ENCODE assay signal across 2 cellular contexts in the genomic region with DNA sequence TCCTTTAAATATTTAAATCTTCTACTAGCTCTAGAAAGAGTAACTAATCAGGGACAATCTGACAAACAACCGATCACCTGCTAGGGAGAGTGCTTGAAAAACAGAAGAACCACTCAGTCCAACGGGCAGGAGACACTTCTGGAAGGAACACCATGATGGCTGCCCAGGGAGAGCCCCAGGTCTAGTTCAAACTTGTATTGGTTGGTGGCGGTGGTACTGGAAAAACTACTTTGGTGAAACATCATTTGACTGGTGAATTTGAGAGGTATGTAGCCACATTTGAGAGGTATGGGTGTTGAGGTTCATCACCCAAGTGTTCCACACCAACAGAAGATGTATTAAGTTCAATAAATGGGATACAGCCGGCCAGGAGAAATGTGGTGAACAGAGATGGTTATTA.
TF ChIP-seq lines count a peak whose summit lies in the region.

No MANE protein-coding gene starts in this region.

TF ChIP-seq in GM23338, 12 proteins besides CTCF, POLR2A, EP300 and RAD21:
- TF ChIP-seq POLR2AphosphoS5 (IDR thresholded peaks at IDR 0.05; ENCODE audit: low read depth) (no peak), ZNF114 (CRISPR knock-in tag; IDR thresholded peaks at IDR 0.05) (no peak), NANOG (IDR thresholded peaks at IDR 0.05; ENCODE audit: borderline replicate concordance) (no peak), CREB1 (CRISPR knock-in tag; IDR thresholded peaks at IDR 0.05; ENCODE audit: low read depth) (no peak)
- TF ChIP-seq, protein P1, sequence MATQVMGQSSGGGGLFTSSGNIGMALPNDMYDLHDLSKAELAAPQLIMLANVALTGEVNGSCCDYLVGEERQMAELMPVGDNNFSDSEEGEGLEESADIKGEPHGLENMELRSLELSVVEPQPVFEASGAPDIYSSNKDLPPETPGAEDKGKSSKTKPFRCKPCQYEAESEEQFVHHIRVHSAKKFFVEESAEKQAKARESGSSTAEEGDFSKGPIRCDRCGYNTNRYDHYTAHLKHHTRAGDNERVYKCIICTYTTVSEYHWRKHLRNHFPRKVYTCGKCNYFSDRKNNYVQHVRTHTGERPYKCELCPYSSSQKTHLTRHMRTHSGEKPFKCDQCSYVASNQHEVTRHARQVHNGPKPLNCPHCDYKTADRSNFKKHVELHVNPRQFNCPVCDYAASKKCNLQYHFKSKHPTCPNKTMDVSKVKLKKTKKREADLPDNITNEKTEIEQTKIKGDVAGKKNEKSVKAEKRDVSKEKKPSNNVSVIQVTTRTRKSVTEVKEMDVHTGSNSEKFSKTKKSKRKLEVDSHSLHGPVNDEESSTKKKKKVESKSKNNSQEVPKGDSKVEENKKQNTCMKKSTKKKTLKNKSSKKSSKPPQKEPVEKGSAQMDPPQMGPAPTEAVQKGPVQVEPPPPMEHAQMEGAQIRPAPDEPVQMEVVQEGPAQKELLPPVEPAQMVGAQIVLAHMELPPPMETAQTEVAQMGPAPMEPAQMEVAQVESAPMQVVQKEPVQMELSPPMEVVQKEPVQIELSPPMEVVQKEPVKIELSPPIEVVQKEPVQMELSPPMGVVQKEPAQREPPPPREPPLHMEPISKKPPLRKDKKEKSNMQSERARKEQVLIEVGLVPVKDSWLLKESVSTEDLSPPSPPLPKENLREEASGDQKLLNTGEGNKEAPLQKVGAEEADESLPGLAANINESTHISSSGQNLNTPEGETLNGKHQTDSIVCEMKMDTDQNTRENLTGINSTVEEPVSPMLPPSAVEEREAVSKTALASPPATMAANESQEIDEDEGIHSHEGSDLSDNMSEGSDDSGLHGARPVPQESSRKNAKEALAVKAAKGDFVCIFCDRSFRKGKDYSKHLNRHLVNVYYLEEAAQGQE (IDR thresholded peaks at IDR 0.05; ENCODE audit: unreplicated experiment) = no peak
- TF ChIP-seq, protein P2, sequence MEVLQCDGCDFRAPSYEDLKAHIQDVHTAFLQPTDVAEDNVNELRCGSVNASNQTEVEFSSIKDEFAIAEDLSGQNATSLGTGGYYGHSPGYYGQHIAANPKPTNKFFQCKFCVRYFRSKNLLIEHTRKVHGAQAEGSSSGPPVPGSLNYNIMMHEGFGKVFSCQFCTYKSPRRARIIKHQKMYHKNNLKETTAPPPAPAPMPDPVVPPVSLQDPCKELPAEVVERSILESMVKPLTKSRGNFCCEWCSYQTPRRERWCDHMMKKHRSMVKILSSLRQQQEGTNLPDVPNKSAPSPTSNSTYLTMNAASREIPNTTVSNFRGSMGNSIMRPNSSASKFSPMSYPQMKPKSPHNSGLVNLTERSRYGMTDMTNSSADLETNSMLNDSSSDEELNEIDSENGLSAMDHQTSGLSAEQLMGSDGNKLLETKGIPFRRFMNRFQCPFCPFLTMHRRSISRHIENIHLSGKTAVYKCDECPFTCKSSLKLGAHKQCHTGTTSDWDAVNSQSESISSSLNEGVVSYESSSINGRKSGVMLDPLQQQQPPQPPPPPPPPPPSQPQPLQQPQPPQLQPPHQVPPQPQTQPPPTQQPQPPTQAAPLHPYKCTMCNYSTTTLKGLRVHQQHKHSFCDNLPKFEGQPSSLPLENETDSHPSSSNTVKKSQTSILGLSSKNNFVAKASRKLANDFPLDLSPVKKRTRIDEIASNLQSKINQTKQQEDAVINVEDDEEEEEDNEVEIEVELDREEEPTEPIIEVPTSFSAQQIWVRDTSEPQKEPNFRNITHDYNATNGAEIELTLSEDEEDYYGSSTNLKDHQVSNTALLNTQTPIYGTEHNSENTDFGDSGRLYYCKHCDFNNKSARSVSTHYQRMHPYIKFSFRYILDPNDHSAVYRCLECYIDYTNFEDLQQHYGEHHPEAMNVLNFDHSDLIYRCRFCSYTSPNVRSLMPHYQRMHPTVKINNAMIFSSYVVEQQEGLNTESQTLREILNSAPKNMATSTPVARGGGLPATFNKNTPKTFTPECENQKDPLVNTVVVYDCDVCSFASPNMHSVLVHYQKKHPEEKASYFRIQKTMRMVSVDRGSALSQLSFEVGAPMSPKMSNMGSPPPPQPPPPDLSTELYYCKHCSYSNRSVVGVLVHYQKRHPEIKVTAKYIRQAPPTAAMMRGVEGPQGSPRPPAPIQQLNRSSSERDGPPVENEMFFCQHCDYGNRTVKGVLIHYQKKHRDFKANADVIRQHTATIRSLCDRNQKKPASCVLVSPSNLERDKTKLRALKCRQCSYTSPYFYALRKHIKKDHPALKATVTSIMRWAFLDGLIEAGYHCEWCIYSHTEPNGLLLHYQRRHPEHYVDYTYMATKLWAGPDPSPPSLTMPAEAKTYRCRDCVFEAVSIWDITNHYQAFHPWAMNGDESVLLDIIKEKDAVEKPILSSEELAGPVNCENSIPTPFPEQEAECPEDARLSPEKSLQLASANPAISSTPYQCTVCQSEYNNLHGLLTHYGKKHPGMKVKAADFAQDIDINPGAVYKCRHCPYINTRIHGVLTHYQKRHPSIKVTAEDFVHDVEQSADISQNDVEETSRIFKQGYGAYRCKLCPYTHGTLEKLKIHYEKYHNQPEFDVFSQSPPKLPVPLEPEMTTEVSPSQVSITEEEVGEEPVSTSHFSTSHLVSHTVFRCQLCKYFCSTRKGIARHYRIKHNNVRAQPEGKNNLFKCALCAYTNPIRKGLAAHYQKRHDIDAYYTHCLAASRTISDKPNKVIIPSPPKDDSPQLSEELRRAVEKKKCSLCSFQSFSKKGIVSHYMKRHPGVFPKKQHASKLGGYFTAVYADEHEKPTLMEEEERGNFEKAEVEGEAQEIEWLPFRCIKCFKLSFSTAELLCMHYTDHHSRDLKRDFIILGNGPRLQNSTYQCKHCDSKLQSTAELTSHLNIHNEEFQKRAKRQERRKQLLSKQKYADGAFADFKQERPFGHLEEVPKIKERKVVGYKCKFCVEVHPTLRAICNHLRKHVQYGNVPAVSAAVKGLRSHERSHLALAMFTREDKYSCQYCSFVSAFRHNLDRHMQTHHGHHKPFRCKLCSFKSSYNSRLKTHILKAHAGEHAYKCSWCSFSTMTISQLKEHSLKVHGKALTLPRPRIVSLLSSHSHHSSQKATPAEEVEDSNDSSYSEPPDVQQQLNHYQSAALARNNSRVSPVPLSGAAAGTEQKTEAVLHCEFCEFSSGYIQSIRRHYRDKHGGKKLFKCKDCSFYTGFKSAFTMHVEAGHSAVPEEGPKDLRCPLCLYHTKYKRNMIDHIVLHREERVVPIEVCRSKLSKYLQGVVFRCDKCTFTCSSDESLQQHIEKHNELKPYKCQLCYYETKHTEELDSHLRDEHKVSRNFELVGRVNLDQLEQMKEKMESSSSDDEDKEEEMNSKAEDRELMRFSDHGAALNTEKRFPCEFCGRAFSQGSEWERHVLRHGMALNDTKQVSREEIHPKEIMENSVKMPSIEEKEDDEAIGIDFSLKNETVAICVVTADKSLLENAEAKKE (CRISPR knock-in tag; IDR thresholded peaks at IDR 0.05) = no peak

TF ChIP-seq in K562, 482 proteins besides CTCF, POLR2A, EP300 and RAD21:
- TF ChIP-seq ASH1L (IDR thresholded peaks at IDR 0.05; ENCODE audit: borderline replicate concordance, low read depth, partially characterized antibody) = no peak
- TF ChIP-seq RBBP5 (IDR thresholded peaks at IDR 0.05; ENCODE audit: borderline replicate concordance, insufficient read depth, low read length, poor library complexity, severe bottlenecking) = no peak
- TF ChIP-seq, protein P3, sequence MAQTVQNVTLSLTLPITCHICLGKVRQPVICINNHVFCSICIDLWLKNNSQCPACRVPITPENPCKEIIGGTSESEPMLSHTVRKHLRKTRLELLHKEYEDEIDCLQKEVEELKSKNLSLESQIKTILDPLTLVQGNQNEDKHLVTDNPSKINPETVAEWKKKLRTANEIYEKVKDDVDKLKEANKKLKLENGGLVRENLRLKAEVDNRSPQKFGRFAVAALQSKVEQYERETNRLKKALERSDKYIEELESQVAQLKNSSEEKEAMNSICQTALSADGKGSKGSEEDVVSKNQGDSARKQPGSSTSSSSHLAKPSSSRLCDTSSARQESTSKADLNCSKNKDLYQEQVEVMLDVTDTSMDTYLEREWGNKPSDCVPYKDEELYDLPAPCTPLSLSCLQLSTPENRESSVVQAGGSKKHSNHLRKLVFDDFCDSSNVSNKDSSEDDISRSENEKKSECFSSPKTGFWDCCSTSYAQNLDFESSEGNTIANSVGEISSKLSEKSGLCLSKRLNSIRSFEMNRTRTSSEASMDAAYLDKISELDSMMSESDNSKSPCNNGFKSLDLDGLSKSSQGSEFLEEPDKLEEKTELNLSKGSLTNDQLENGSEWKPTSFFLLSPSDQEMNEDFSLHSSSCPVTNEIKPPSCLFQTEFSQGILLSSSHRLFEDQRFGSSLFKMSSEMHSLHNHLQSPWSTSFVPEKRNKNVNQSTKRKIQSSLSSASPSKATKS (CRISPR knock-in tag; IDR thresholded peaks at IDR 0.05) = no peak
- TF ChIP-seq ZSCAN29 (IDR thresholded peaks at IDR 0.05) = no peak
- no peak for TF ChIP-seq NFYB (IDR thresholded peaks at IDR 0.05; ENCODE audit: extremely low read depth, insufficient read length)
- TF ChIP-seq SETDB1 (IDR thresholded peaks at IDR 0.05; ENCODE audit: low read length) = no peak
- TF ChIP-seq DPF2 (IDR thresholded peaks at IDR 0.05) = no peak
- no peak for TF ChIP-seq MEF2A (IDR thresholded peaks at IDR 0.05; ENCODE audit: control insufficient read depth, low read depth, low read length)
- no peak for TF ChIP-seq RBM22 (IDR thresholded peaks at IDR 0.05; ENCODE audit: low read depth, low read length, poor library complexity, severe bottlenecking)
- TF ChIP-seq RBM14 (IDR thresholded peaks at IDR 0.05; ENCODE audit: borderline replicate concordance, insufficient read depth, low read depth, low read length) = no peak
- no peak for TF ChIP-seq STAT5B (CRISPR knock-in tag; IDR thresholded peaks at IDR 0.05)
- TF ChIP-seq RBFOX2 (IDR thresholded peaks at IDR 0.05; ENCODE audit: low read depth, low read length) = no peak
- TF ChIP-seq, protein P4, sequence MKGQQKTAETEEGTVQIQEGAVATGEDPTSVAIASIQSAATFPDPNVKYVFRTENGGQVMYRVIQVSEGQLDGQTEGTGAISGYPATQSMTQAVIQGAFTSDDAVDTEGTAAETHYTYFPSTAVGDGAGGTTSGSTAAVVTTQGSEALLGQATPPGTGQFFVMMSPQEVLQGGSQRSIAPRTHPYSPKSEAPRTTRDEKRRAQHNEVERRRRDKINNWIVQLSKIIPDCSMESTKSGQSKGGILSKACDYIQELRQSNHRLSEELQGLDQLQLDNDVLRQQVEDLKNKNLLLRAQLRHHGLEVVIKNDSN (CRISPR knock-in tag; IDR thresholded peaks at IDR 0.05) = no peak
- no peak for TF ChIP-seq ZNF12 (CRISPR knock-in tag; IDR thresholded peaks at IDR 0.05)
- TF ChIP-seq OTX1 (CRISPR knock-in tag; IDR thresholded peaks at IDR 0.05) = no peak
- TF ChIP-seq GABPB2 (CRISPR knock-in tag; conservative IDR thresholded peaks at IDR 0.05) = no peak
- TF ChIP-seq HNRNPUL1 (IDR thresholded peaks at IDR 0.05; ENCODE audit: low read length) = no peak
